12 cellular contexts compared by ENCODE assay signal in genomic region chr19:55540619-55541018, GRCh38.
"Had no signal": no experiment of that assay in that cellular context is flagged by ENCODE, and none has a peak within 500 bp of the region (broad histone marks: within the 10 kb centered on the region; RNA-seq: fewer than 3 reads in every experiment).

No MANE protein-coding gene starts in this region.

- DNase-seq: activated CD4-positive, alpha-beta memory T cell treated with anti-CD3 and anti-CD28 coated beads, Interleukin-2, amount 10 ng/mL, durations not matched to agents 7 days and 5 days; activated CD4-positive, alpha-beta T cell treated with anti-CD3 and anti-CD28 coated beads for 4 hours; activated effector memory CD4-positive, alpha-beta T cell treated with Interleukin-2 at 50 U/mL for 16 hours; activated T-cell treated with anti-CD3 and anti-CD28 coated beads, Interleukin-2, amount 50 U/mL, for 4 hours; colonic mucosa; hippocampal formation; left ventricle myocardium superior; mucosa of descending colon; naive thymus-derived CD8-positive, alpha-beta T cell; posterior cingulate gyrus; small intestine; trophoblast cell had no signal
